In genomic region chr4:13627606-13628301, GRCh38 we compare ENCODE assay signal across 8 cellular contexts. TPM values are rescaled to one million over a fixed set of nuclear protein-coding genes. Genes with fewer than 3 reads are reported as not detected.
DNase-seq lines count a peak whose midpoint lies in the region; ATAC-seq and TF ChIP-seq lines count a peak whose summit lies in the region.

TSS of gene BOD1L1 (minus strand) at chr4:13627725. CDS start at chr4:13627587, 138 bp downstream.

- TF ChIP-seq EP300 in tibial nerve (IDR thresholded peaks at IDR 0.05) = peak; percentile 92 to 98

- TF ChIP-seq CTCF in cardiac muscle cell (IDR thresholded peaks at IDR 0.05; ENCODE audit: low read depth, low read length) (peak; percentile 52), parathyroid adenoma (IDR thresholded peaks at IDR 0.05) (peak; percentile 54), tibial nerve (IDR thresholded peaks at IDR 0.05) (peak; percentile 23 to 73 (median 49))

- WGBS in tibial nerve, 2 donors = 1% methylated on average over 49 to 55 of the region's 55 CpGs

- H3K9me3 Mint-ChIP-seq in activated naive CD8-positive, alpha-beta T cell treated with anti-CD3 and anti-CD28 coated beads for 36 hours = no peaks in the 10 kb centered on the region

- peak within 1 kb of the TSS; percentile 90 for H2AFZ ChIP-seq in parathyroid adenoma

- peak; percentile 90 for ATAC-seq in HG02588 (IDR thresholded peaks at IDR 0.05; ENCODE audit: unreplicated experiment)

- peaks cover 13% of the 10 kb centered on the region for H3K4me1 ChIP-seq in cardiac muscle cell (ENCODE audit: low read depth)
- H3K4me1 ChIP-seq in parathyroid adenoma = peaks cover 2% of the 10 kb centered on the region
- H3K4me1 ChIP-seq in tibial nerve = peaks cover 0 to 52% (median 12%) of the 10 kb centered on the region in 4 donors

- H3K9me3 ChIP-seq in cardiac muscle cell (ENCODE audit: low read depth) (no peaks in the 10 kb centered on the region), parathyroid adenoma (ENCODE audit: control insufficient read depth, low read length) (no peaks in the 10 kb centered on the region), tibial nerve (no peaks in the 10 kb centered on the region)

- H3K4me3 ChIP-seq in cardiac muscle cell (peak within 1 kb of the TSS; percentile 91), parathyroid adenoma (ENCODE audit: low read depth, low read length) (peak within 1 kb of the TSS; percentile 85), tibial nerve (peak within 1 kb of the TSS; percentile 63 to 92 (median 82))

- H3K27ac ChIP-seq in cardiac muscle cell = peak within 1 kb of the TSS; percentile 98
- H3K27ac ChIP-seq in parathyroid adenoma = peak within 1 kb of the TSS; percentile 98
- H3K27ac ChIP-seq in tibial nerve = peak within 1 kb of the TSS; percentile 68 to 96 (median 96)

- H3K4me1 Mint-ChIP-seq in activated naive CD8-positive, alpha-beta T cell treated with anti-CD3 and anti-CD28 coated beads for 36 hours = peaks cover 32% of the 10 kb centered on the region

- peak within 1 kb of the TSS; percentile 91 for H3K27ac Mint-ChIP-seq in activated naive CD8-positive, alpha-beta T cell treated with anti-CD3 and anti-CD28 coated beads for 36 hours

- H3K27me3 ChIP-seq in cardiac muscle cell (no peaks in the 10 kb centered on the region), parathyroid adenoma (ENCODE audit: control insufficient read depth, insufficient read depth, low read length) (no peaks in the 10 kb centered on the region), tibial nerve (no peaks in the 10 kb centered on the region)

- TF ChIP-seq POLR2A in GM10847 (IDR thresholded peaks at IDR 0.05; ENCODE audit: extremely low read depth, insufficient read length) = peak; percentile 86
- peak; percentile 57 to 82 for TF ChIP-seq POLR2A in tibial nerve (IDR thresholded peaks at IDR 0.05)

- H3K79me2 ChIP-seq in parathyroid adenoma = peaks cover 25% of the 10 kb centered on the region

- H3K27me3 Mint-ChIP-seq in activated naive CD8-positive, alpha-beta T cell treated with anti-CD3 and anti-CD28 coated beads for 36 hours = no peaks in the 10 kb centered on the region

- H3K4me2 ChIP-seq in parathyroid adenoma (ENCODE audit: low read length) = peak within 1 kb of the TSS; percentile 77

- peaks cover 5% of the 10 kb centered on the region for H3K36me3 Mint-ChIP-seq in activated naive CD8-positive, alpha-beta T cell treated with anti-CD3 and anti-CD28 coated beads for 36 hours

- DNase-seq in NCI-H1048 (lab: John Stamatoyannopoulos, UW) = peak; percentile 78
- DNase-seq in SKM-1 treated with dmso at 0.1 percent for 144 hours (lab: John Stamatoyannopoulos, UW; ENCODE audit: unreplicated experiment) = peak; percentile 97
- peak; percentile 86 for DNase-seq in activated naive CD8-positive, alpha-beta T cell treated with anti-CD3 and anti-CD28 coated beads for 36 hours
- peak; percentile 92 to 93 for DNase-seq in cardiac muscle cell (ENCODE audit: low read depth in 1 of 2, low spot score in 1 of 2)
- DNase-seq in tibial nerve (ENCODE audit: low spot score in 2 of 2) = peak; percentile 65 to 84

- no peaks in the 10 kb centered on the region for H3K36me3 ChIP-seq in cardiac muscle cell
- H3K36me3 ChIP-seq in parathyroid adenoma (ENCODE audit: control insufficient read depth, insufficient read depth, low read length) = no peaks in the 10 kb centered on the region
- no peaks in the 10 kb centered on the region for H3K36me3 ChIP-seq in tibial nerve

- H3K9ac ChIP-seq in parathyroid adenoma = peak within 1 kb of the TSS; percentile 76

- peak within 1 kb of the TSS; percentile 95 for H3K4me3 Mint-ChIP-seq in activated naive CD8-positive, alpha-beta T cell treated with anti-CD3 and anti-CD28 coated beads for 36 hours

RNA-seq across cellular contexts. Expression of gene BOD1L1, which starts in this region (rescaled TPM):
- total RNA-seq in activated naive CD8-positive, alpha-beta T cell treated with anti-CD3 and anti-CD28 coated beads for 36 hours = 10 to 100 TPM; 33.5 to 34.8 TPM
- total RNA-seq in cardiac muscle cell = 13.2 and 35.8 TPM in 2 replicates
- polyA plus RNA-seq in cardiac muscle cell = 17.7 and 21.4 TPM in 2 replicates
- 10 to 100 TPM; 41.5 to 53.8 (median 47.8) TPM for total RNA-seq in tibial nerve

Comparison
In these comparisons a context has a peak if more than half of its experiments do, and no peak if none do; other contexts are left out.
1. Peak in every context shown above with its lines: DNase-seq, ATAC-seq, H3K4me3 ChIP-seq and H3K27ac ChIP-seq.